Comparison of ENCODE assay signal across 16 cellular contexts in genomic region chr17:63444457-63444856, GRCh38. TPM values are rescaled to one million over a fixed set of nuclear protein-coding genes. Genes with fewer than 3 reads are reported as not detected.
DNase-seq lines count a peak whose midpoint lies in the region; ATAC-seq and TF ChIP-seq lines count a peak whose summit lies in the region.
"Had no signal": no experiment of that assay in that cellular context is flagged by ENCODE, and none has a peak within 500 bp of the region (broad histone marks: within the 10 kb centered on the region; RNA-seq: fewer than 3 reads in every experiment).

No MANE protein-coding gene starts in this region.

- DNase-seq in Calu3: no peak
- DNase-seq in natural killer cell treated with Interleukin-12 subunit alpha and Interleukin-12 subunit beta and Interleukin-15 and Interleukin-18, amount 100 ng/mL, for 72 hours (ENCODE audit: low spot score): no peak
- DNase-seq in Karpas-422: no peak
- DNase-seq in RPMI8226: no peak
- no peak for DNase-seq in activated CD4-positive, alpha-beta T cell treated with anti-CD3 and anti-CD28 coated beads for 4 hours
- DNase-seq: activated gamma-delta T cell; DMS79 treated with DMSO at 0.1 percent for 48 hours; effector CD4-positive, alpha-beta T cell; GOT3; NCI-H82; sigmoid colon; stimulated activated CD4-positive, alpha-beta T cell treated with anti-CD3 and anti-CD28 coated beads, Interleukin-4, amount 100 ng/mL, for 1 hour had no signal

- TSS peak; percentile 62 for BruUV-seq in Calu3 (replicated peaks; lab: Mats Ljungman, UMichigan)

- H3K27me3 ChIP-seq in ACC112 (ENCODE audit: insufficient read depth, low read length) (no peaks in the 10 kb centered on the region), Karpas-422 (ENCODE audit: low read length) (no peaks in the 10 kb centered on the region)
- H3K27me3 ChIP-seq: sigmoid colon had no signal

- H4K20me1 ChIP-seq in Karpas-422 (ENCODE audit: insufficient read depth, low read depth, low read length): no peaks in the 10 kb centered on the region

- H3K36me3 Mint-ChIP-seq in Calu3 (ENCODE audit: insufficient read depth, unreplicated experiment) (peaks cover 27% of the 10 kb centered on the region), brain (no peaks in the 10 kb centered on the region)
- no peaks in the 10 kb centered on the region for H3K36me3 Mint-ChIP-seq in natural killer cell treated with Interleukin-12 subunit alpha and Interleukin-12 subunit beta and Interleukin-15 and Interleukin-18, amount 100 ng/mL, for 72 hours

- H3K79me2 ChIP-seq in ACC112 (ENCODE audit: control insufficient read depth, insufficient read depth, low read length, unreplicated experiment): peaks cover 22% of the 10 kb centered on the region
- H3K79me2 ChIP-seq in Karpas-422 (ENCODE audit: low read length): no peaks in the 10 kb centered on the region

- no peaks in the 10 kb centered on the region for H3K9me3 Mint-ChIP-seq in Calu3 (ENCODE audit: low read depth, unreplicated experiment)
- no peaks in the 10 kb centered on the region for H3K9me3 Mint-ChIP-seq in brain
- no peaks in the 10 kb centered on the region for H3K9me3 Mint-ChIP-seq in natural killer cell treated with Interleukin-12 subunit alpha and Interleukin-12 subunit beta and Interleukin-15 and Interleukin-18, amount 100 ng/mL, for 72 hours

- H3K27ac ChIP-seq in ACC112 (ENCODE audit: low read depth, low read length) (no peak overlapping the region), Karpas-422 (ENCODE audit: low read length) (no peak overlapping the region)

- H3K4me3 ChIP-seq in ACC112 (ENCODE audit: low read depth, low read length) (peak overlapping the region; percentile 91), Karpas-422 (ENCODE audit: low read length) (no peak overlapping the region)
- H3K4me3 ChIP-seq: sigmoid colon had no signal

- H3K9me2 ChIP-seq in Karpas-422 (replicated peaks; ENCODE audit: insufficient read depth, low read length): no peaks in the 10 kb centered on the region

- no peak overlapping the region for H2AFZ ChIP-seq in ACC112 (ENCODE audit: low read length, unreplicated experiment)
- H2AFZ ChIP-seq in Karpas-422 (ENCODE audit: low read length): no peak overlapping the region

- peak overlapping the region; percentile 73 for H3K4me3 Mint-ChIP-seq in Calu3 (ENCODE audit: low read depth, unreplicated experiment)
- H3K4me3 Mint-ChIP-seq in brain: peak overlapping the region; percentile 74 to 82 (median 79)
- H3K4me3 Mint-ChIP-seq in natural killer cell treated with Interleukin-12 subunit alpha and Interleukin-12 subunit beta and Interleukin-15 and Interleukin-18, amount 100 ng/mL, for 72 hours: peak overlapping the region; percentile 93

- no peak overlapping the region for H3K9ac ChIP-seq in Karpas-422 (ENCODE audit: low read length)

- H3K27me3 Mint-ChIP-seq in Calu3 (ENCODE audit: unreplicated experiment) (no peaks in the 10 kb centered on the region), brain (peaks cover 9% of the 10 kb centered on the region)
- peaks cover 0 to 6% of the 10 kb centered on the region in 2 donors for H3K27me3 Mint-ChIP-seq in natural killer cell treated with Interleukin-12 subunit alpha and Interleukin-12 subunit beta and Interleukin-15 and Interleukin-18, amount 100 ng/mL, for 72 hours

- CTCF ChIA-PET in Calu3 (lab: Charles Lee): interaction anchor here (0.7 to 1.3 kb wide), 4 partner anchors 34 to 446 kb away, joined by 3 to 5 read pairs (median 4); no protein-coding TSS in a partner anchor

- H3K4me1 Mint-ChIP-seq in Calu3 (ENCODE audit: low read depth, unreplicated experiment): peaks cover 18% of the 10 kb centered on the region
- peaks cover 40% of the 10 kb centered on the region for H3K4me1 Mint-ChIP-seq in brain
- H3K4me1 Mint-ChIP-seq in natural killer cell treated with Interleukin-12 subunit alpha and Interleukin-12 subunit beta and Interleukin-15 and Interleukin-18, amount 100 ng/mL, for 72 hours (ENCODE audit: low read depth in 2 of 2): peaks cover 25 to 35% of the 10 kb centered on the region in 2 donors

- H3K27ac Mint-ChIP-seq in Calu3 (ENCODE audit: unreplicated experiment) (peak overlapping the region; percentile 91), brain (peak overlapping the region in 1 of 5 experiments; percentile 7)
- H3K27ac Mint-ChIP-seq in natural killer cell treated with Interleukin-12 subunit alpha and Interleukin-12 subunit beta and Interleukin-15 and Interleukin-18, amount 100 ng/mL, for 72 hours: peak overlapping the region; percentile 79 to 80

- TF ChIP-seq CTCF in Calu3 (IDR thresholded peaks at IDR 0.05; ENCODE audit: unreplicated experiment) (no peak), brain (conservative IDR thresholded peaks at IDR 0.05) (no peak)

- H3K4me2 ChIP-seq in Karpas-422 (ENCODE audit: low read depth, low read length, poor library complexity, severe bottlenecking): no peak overlapping the region

- H3K36me3 ChIP-seq in ACC112 (ENCODE audit: insufficient read depth, low read length) (no peaks in the 10 kb centered on the region), Karpas-422 (ENCODE audit: insufficient read depth, low read length) (no peaks in the 10 kb centered on the region)
- H3K36me3 ChIP-seq: sigmoid colon had no signal

- no peak for ATAC-seq in natural killer cell treated with Interleukin-12 subunit alpha and Interleukin-12 subunit beta and Interleukin-15 and Interleukin-18, amount 100 ng/mL, for 72 hours
- no peak for ATAC-seq in GM21737 (IDR thresholded peaks at IDR 0.05; ENCODE audit: unreplicated experiment)
- ATAC-seq: left ventricle myocardium superior had no signal

- H3K9me3 ChIP-seq in Karpas-422 (ENCODE audit: low read length): no peaks in the 10 kb centered on the region
- H3K9me3 ChIP-seq: sigmoid colon had no signal

- intact Hi-C loops in Calu3 (cut with micrococcal nuclease; ENCODE audit: unreplicated experiment): no loop called here

- peaks cover 29% of the 10 kb centered on the region for H3K4me1 ChIP-seq in ACC112 (ENCODE audit: control insufficient read depth, insufficient read depth, low read length, unreplicated experiment)
- peaks cover 20% of the 10 kb centered on the region for H3K4me1 ChIP-seq in Karpas-422 (ENCODE audit: low read length)

RNA-seq across cellular contexts. Expression of gene CYB561, which starts 1.6 kb away (rescaled TPM):
- total RNA-seq in Calu3 (2022): 50.3 and 52.1 TPM in 2 replicates
- polyA plus RNA-seq in brain (ENCODE audit: insufficient read depth, low read depth, low replicate concordance): 46.1 TPM
- 1 to 10 TPM; 3.2 to 7.9 TPM for total RNA-seq in natural killer cell treated with Interleukin-12 subunit alpha and Interleukin-12 subunit beta and Interleukin-15 and Interleukin-18, amount 100 ng/mL, for 72 hours
- 2.4 and 4.0 TPM in 2 replicates for total RNA-seq in Karpas-422 (2014; rRNA removed; shearing (Covaris generic); ENCODE audit: low replicate concordance)

RNA-seq across cellular contexts. Expression of gene ACE, which starts 32.4 kb away (rescaled TPM):
- total RNA-seq in Calu3 (2022): 5.9 and 7.1 TPM in 2 replicates
- polyA plus RNA-seq in brain (ENCODE audit: insufficient read depth, low read depth, low replicate concordance): 16.6 TPM
- total RNA-seq in natural killer cell treated with Interleukin-12 subunit alpha and Interleukin-12 subunit beta and Interleukin-15 and Interleukin-18, amount 100 ng/mL, for 72 hours: not detected
- 6.7 and 13.9 TPM in 2 replicates for total RNA-seq in Karpas-422 (2014; rRNA removed; shearing (Covaris generic); ENCODE audit: low replicate concordance)
